8 cellular contexts compared by ENCODE assay signal in the genomic region with DNA sequence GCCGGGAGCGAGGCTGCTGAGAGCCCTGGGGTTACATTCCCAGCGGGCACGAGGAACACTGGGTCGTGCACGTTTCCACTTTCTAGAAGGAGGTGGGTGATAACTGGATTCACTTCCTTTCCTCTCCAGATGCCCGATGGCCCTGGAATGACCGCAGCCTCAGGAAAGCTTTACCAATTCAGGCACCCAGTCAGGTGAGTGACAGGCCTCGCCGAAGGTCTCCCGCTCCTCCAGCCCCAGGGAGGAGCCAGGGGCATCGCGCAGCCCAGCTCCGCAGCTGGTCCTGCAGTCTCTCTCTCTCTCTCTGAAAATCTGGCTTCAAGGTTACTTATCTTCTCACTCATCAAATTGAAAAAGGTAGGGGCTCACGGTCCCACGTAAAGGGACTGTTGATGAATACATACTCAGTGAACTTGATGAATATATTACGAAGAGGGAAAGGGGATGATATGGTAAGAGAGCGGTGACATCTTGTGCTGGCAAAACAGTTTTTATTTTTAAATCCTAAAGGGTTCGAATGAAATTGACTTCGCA. TPM values are rescaled to one million over a fixed set of nuclear protein-coding genes. Genes with fewer than 3 reads are reported as not detected.
DNase-seq lines count a peak whose midpoint lies in the region; ATAC-seq and TF ChIP-seq lines count a peak whose summit lies in the region.

No MANE protein-coding gene starts in this region.

- peaks cover 54% of the 10 kb centered on the region for H3K27me3 Mint-ChIP-seq in T-helper 2 cell treated with Interferon-gamma antibody and Interleukin-4, amounts not matched to agents 5 μg/mL and 100 μg/mL, for 36 hours (ENCODE audit: low read depth)
- peaks cover 68% of the 10 kb centered on the region for H3K27me3 Mint-ChIP-seq in stimulated activated memory B cell treated with anti-CD40 and anti-IgM and Interleukin-4, amounts not matched to agents 10 μg/mL and 1 μg/mL and 100 μg/mL, for 72 hours

- H3K27ac Mint-ChIP-seq in T-helper 2 cell treated with Interferon-gamma antibody and Interleukin-4, amounts not matched to agents 5 μg/mL and 100 μg/mL, for 36 hours: no peak overlapping the region
- H3K27ac Mint-ChIP-seq in stimulated activated memory B cell treated with anti-CD40 and anti-IgM and Interleukin-4, amounts not matched to agents 10 μg/mL and 1 μg/mL and 100 μg/mL, for 72 hours: no peak overlapping the region

- TF ChIP-seq CTCF in fibroblast of the aortic adventitia (IDR thresholded peaks at IDR 0.05; ENCODE audit: insufficient read depth, low read length): no peak

- H3K4me3 ChIP-seq in fibroblast of the aortic adventitia (ENCODE audit: low read depth, low read length): peak overlapping the region; percentile 54

- peaks cover 2% of the 10 kb centered on the region for H3K4me1 Mint-ChIP-seq in T-helper 2 cell treated with Interferon-gamma antibody and Interleukin-4, amounts not matched to agents 5 μg/mL and 100 μg/mL, for 36 hours (ENCODE audit: low read depth)
- peaks cover 19% of the 10 kb centered on the region for H3K4me1 Mint-ChIP-seq in stimulated activated memory B cell treated with anti-CD40 and anti-IgM and Interleukin-4, amounts not matched to agents 10 μg/mL and 1 μg/mL and 100 μg/mL, for 72 hours

- no peaks in the 10 kb centered on the region for H3K36me3 Mint-ChIP-seq in T-helper 2 cell treated with Interferon-gamma antibody and Interleukin-4, amounts not matched to agents 5 μg/mL and 100 μg/mL, for 36 hours (ENCODE audit: low read depth)
- no peaks in the 10 kb centered on the region for H3K36me3 Mint-ChIP-seq in stimulated activated memory B cell treated with anti-CD40 and anti-IgM and Interleukin-4, amounts not matched to agents 10 μg/mL and 1 μg/mL and 100 μg/mL, for 72 hours

- H3K9me3 Mint-ChIP-seq in T-helper 2 cell treated with Interferon-gamma antibody and Interleukin-4, amounts not matched to agents 5 μg/mL and 100 μg/mL, for 36 hours: no peaks in the 10 kb centered on the region
- no peaks in the 10 kb centered on the region for H3K9me3 Mint-ChIP-seq in stimulated activated memory B cell treated with anti-CD40 and anti-IgM and Interleukin-4, amounts not matched to agents 10 μg/mL and 1 μg/mL and 100 μg/mL, for 72 hours

- ATAC-seq in stimulated activated memory B cell treated with anti-CD40 and anti-IgM and Interleukin-4, amounts not matched to agents 10 μg/mL and 1 μg/mL and 100 μg/mL, for 72 hours: no peak
- ATAC-seq in HG03342 (IDR thresholded peaks at IDR 0.05; ENCODE audit: unreplicated experiment): no peak

- peak overlapping the region; percentile 13 for H3K4me3 Mint-ChIP-seq in T-helper 2 cell treated with Interferon-gamma antibody and Interleukin-4, amounts not matched to agents 5 μg/mL and 100 μg/mL, for 36 hours
- H3K4me3 Mint-ChIP-seq in stimulated activated memory B cell treated with anti-CD40 and anti-IgM and Interleukin-4, amounts not matched to agents 10 μg/mL and 1 μg/mL and 100 μg/mL, for 72 hours: peak overlapping the region; percentile 81

- no peak for DNase-seq in T-helper 2 cell treated with Interferon-gamma antibody and Interleukin-4, amounts not matched to agents 5 μg/mL and 100 μg/mL, for 36 hours (ENCODE audit: low spot score)
- no peak for DNase-seq in T-helper 2 cell
- peak; percentile 79 for DNase-seq in NCI-H774 (lab: John Stamatoyannopoulos, UW)
- DNase-seq in fibroblast of the aortic adventitia (ENCODE audit: low read depth): no peak
- no peak for DNase-seq in GF-D8 (lab: John Stamatoyannopoulos, UW)
- no peak for DNase-seq in effector CD8-positive, alpha-beta T cell (lab: John Stamatoyannopoulos, UW)

RNA-seq across cellular contexts. Expression of gene RIPPLY2, which starts 0.9 kb away (rescaled TPM):
- not detected in 2 replicates for total RNA-seq in fibroblast of the aortic adventitia (ENCODE audit: low replicate concordance)

RNA-seq across cellular contexts. Expression of gene CYB5R4, which starts 5.5 kb away (rescaled TPM):
- total RNA-seq in fibroblast of the aortic adventitia (ENCODE audit: low replicate concordance): 2.8 and 7.2 TPM in 2 replicates
